24 cellular contexts compared by ENCODE assay signal in genomic region chr6:131255434-131255833, GRCh38.
DNase-seq lines count a peak whose midpoint lies in the region; ATAC-seq and TF ChIP-seq lines count a peak whose summit lies in the region.
"Had no signal": no experiment of that assay in that cellular context is flagged by ENCODE, and none has a peak within 500 bp of the region (broad histone marks: within the 10 kb centered on the region; RNA-seq: fewer than 3 reads in every experiment).

No MANE protein-coding gene starts in this region.

- no peaks in the 10 kb centered on the region for H3K27me3 ChIP-seq in CD4-positive, CD25-positive, alpha-beta regulatory T cell (ENCODE audit: control insufficient read depth, insufficient read depth, low read length)
- H3K27me3 ChIP-seq in DND-41 (ENCODE audit: insufficient read depth, low read length, poor library complexity) (no peaks in the 10 kb centered on the region), mesenchymal stem cell (ENCODE audit: control insufficient read depth in 1 of 2, insufficient read depth in 1 of 2, low read length in 2 of 2) (no peaks in the 10 kb centered on the region)
- H3K27me3 ChIP-seq: brain microvascular endothelial cell, dorsolateral prefrontal cortex, tibial nerve had no signal

- H3K27ac Mint-ChIP-seq in CD4-positive, CD25-positive, alpha-beta regulatory T cell: peak overlapping the region in 2 of 3 donors; percentile 40 to 43
- H3K27ac Mint-ChIP-seq in T-cell: peak overlapping the region; percentile 21 to 50
- H3K27ac Mint-ChIP-seq in effector memory CD8-positive, alpha-beta T cell: peak overlapping the region in 1 of 2 donors; percentile 81
- H3K27ac Mint-ChIP-seq: activated T-cell treated with anti-CD3 and anti-CD28 coated beads, Interleukin-2, amount 50 U/mL, for 24 hours; stimulated activated effector memory CD8-positive, alpha-beta T cell treated with anti-CD3 and anti-CD28 coated beads, Interleukin-12 subunit alpha, Interleukin-12 subunit beta, amount 100 ng/mL, for 72 hours had no signal

- no peaks in the 10 kb centered on the region for H3K36me3 ChIP-seq in CD4-positive, CD25-positive, alpha-beta regulatory T cell (ENCODE audit: control insufficient read depth, insufficient read depth, low read length)
- H3K36me3 ChIP-seq in DND-41 (ENCODE audit: insufficient read depth, low read length) (no peaks in the 10 kb centered on the region), mesenchymal stem cell (ENCODE audit: control insufficient read depth in 1 of 2, insufficient read depth in 2 of 2, low read depth in 1 of 2, low read length in 2 of 2) (no peaks in the 10 kb centered on the region)
- H3K36me3 ChIP-seq: brain microvascular endothelial cell, tibial nerve had no signal

- no peak overlapping the region for H4K91ac ChIP-seq in mesenchymal stem cell (ENCODE audit: low read length)

- no peak overlapping the region for H3K23ac ChIP-seq in mesenchymal stem cell (ENCODE audit: low read length in 2 of 2)

- peaks cover 21% of the 10 kb centered on the region for H3K36me3 Mint-ChIP-seq in CD4-positive, CD25-positive, alpha-beta regulatory T cell
- peaks cover 32% of the 10 kb centered on the region for H3K36me3 Mint-ChIP-seq in T-cell
- H3K36me3 Mint-ChIP-seq in effector memory CD8-positive, alpha-beta T cell (ENCODE audit: insufficient read depth): no peaks in the 10 kb centered on the region
- H3K36me3 Mint-ChIP-seq: CD14-positive monocyte; stimulated activated effector memory CD8-positive, alpha-beta T cell treated with anti-CD3 and anti-CD28 coated beads, Interleukin-12 subunit alpha, Interleukin-12 subunit beta, amount 100 ng/mL, for 72 hours had no signal

- H2BK12ac ChIP-seq in mesenchymal stem cell (ENCODE audit: low read length in 2 of 2): no peak overlapping the region

- H3K9me3 ChIP-seq in CD4-positive, CD25-positive, alpha-beta regulatory T cell (ENCODE audit: control insufficient read depth in 2 of 2, low read length in 2 of 2): no peaks in the 10 kb centered on the region
- H3K9me3 ChIP-seq in DND-41 (ENCODE audit: insufficient read depth, low read length, severe bottlenecking): peaks cover 2% of the 10 kb centered on the region
- H3K9me3 ChIP-seq in mesenchymal stem cell (ENCODE audit: control insufficient read depth, low read length): no peaks in the 10 kb centered on the region
- H3K9me3 ChIP-seq: mucosa of descending colon, tibial nerve had no signal

- H3K9ac ChIP-seq in DND-41 (ENCODE audit: low read depth, low read length) (no peak overlapping the region), mesenchymal stem cell (ENCODE audit: low read length) (no peak overlapping the region)

- H3K27ac ChIP-seq in CD4-positive, CD25-positive, alpha-beta regulatory T cell (ENCODE audit: insufficient read depth, low read length, poor library complexity, severe bottlenecking): no peak overlapping the region
- H3K27ac ChIP-seq in DND-41 (ENCODE audit: low read length) (no peak overlapping the region), mesenchymal stem cell (ENCODE audit: low read length, poor library complexity, severe bottlenecking) (no peak overlapping the region)
- H3K27ac ChIP-seq: brain microvascular endothelial cell, dorsolateral prefrontal cortex, tibial nerve had no signal

- no peak overlapping the region for H3K18ac ChIP-seq in mesenchymal stem cell (ENCODE audit: low read depth in 1 of 2, low read length in 2 of 2)

- no peak overlapping the region for H3K4me3 ChIP-seq in CD4-positive, CD25-positive, alpha-beta regulatory T cell (ENCODE audit: low read depth, low read length)
- H3K4me3 ChIP-seq in DND-41 (ENCODE audit: low read depth in 1 of 2, low read length in 2 of 2) (no peak overlapping the region), mesenchymal stem cell (ENCODE audit: insufficient read depth in 1 of 2, low read depth in 1 of 2, low read length in 2 of 2) (no peak overlapping the region)
- H3K4me3 ChIP-seq: GM12878, mucosa of descending colon, tibial nerve had no signal

- H3K4ac ChIP-seq in mesenchymal stem cell (ENCODE audit: low read depth in 1 of 2, low read length in 2 of 2): no peak overlapping the region

- H2BK15ac ChIP-seq in mesenchymal stem cell (ENCODE audit: low read depth, poor library complexity, severe bottlenecking): no peak overlapping the region

- no peak for TF ChIP-seq CTCF in DND-41 (IDR thresholded peaks at IDR 0.05; ENCODE audit: borderline replicate concordance, extremely low read depth, low read length, poor library complexity, severe bottlenecking)

- CTCF ChIA-PET in T-cell (lab: Charles Lee): no interaction called here

- no peaks in the 10 kb centered on the region for H3K27me3 Mint-ChIP-seq in CD4-positive, CD25-positive, alpha-beta regulatory T cell
- H3K27me3 Mint-ChIP-seq in T-cell: no peaks in the 10 kb centered on the region
- no peaks in the 10 kb centered on the region for H3K27me3 Mint-ChIP-seq in effector memory CD8-positive, alpha-beta T cell
- H3K27me3 Mint-ChIP-seq: activated T-cell treated with anti-CD3 and anti-CD28 coated beads, Interleukin-2, amount 50 U/mL, for 24 hours had no signal

- no peaks in the 10 kb centered on the region for H3K79me2 ChIP-seq in DND-41 (ENCODE audit: insufficient read depth, low read length)

- H3K4me1 ChIP-seq in CD4-positive, CD25-positive, alpha-beta regulatory T cell (ENCODE audit: control insufficient read depth, insufficient read depth, low read length, poor library complexity, severe bottlenecking): no peaks in the 10 kb centered on the region
- H3K4me1 ChIP-seq in DND-41 (ENCODE audit: insufficient read depth, low read length) (peaks cover 13% of the 10 kb centered on the region; the same call in 1 of the 2 replicates), mesenchymal stem cell (ENCODE audit: control insufficient read depth, insufficient read depth, low read depth, low read length) (peaks cover 6% of the 10 kb centered on the region)

- H2BK5ac ChIP-seq in mesenchymal stem cell (ENCODE audit: low read depth, low read length, poor library complexity, severe bottlenecking): no peak overlapping the region

- H3K79me1 ChIP-seq in mesenchymal stem cell (replicated peaks; ENCODE audit: low read length, poor library complexity, severe bottlenecking): no peaks in the 10 kb centered on the region

- H3K4me1 Mint-ChIP-seq in CD4-positive, CD25-positive, alpha-beta regulatory T cell: peaks cover 20 to 61% (median 30%) of the 10 kb centered on the region in 4 donors
- peaks cover 46 to 61% (median 54%) of the 10 kb centered on the region in 3 donors for H3K4me1 Mint-ChIP-seq in T-cell
- H3K4me1 Mint-ChIP-seq in effector memory CD8-positive, alpha-beta T cell (ENCODE audit: low read depth in 2 of 2): peaks cover 8 to 20% of the 10 kb centered on the region in 2 donors

- ATAC-seq in CD4-positive, CD25-positive, alpha-beta regulatory T cell (ENCODE audit: low read depth in 2 of 2): peak; percentile 70 to 82
- ATAC-seq in DND-41 (ENCODE audit: insufficient read depth, low read depth): peak; percentile 74
- ATAC-seq in T-cell (replicated peaks in 1 of 4): peak; percentile 80 to 82 (median 82)
- ATAC-seq in effector memory CD8-positive, alpha-beta T cell (replicated peaks): no peak
- ATAC-seq in HG03097 (IDR thresholded peaks at IDR 0.05; ENCODE audit: low FRiP score, unreplicated experiment): no peak
- ATAC-seq: GM12878; left colon; mucosa of descending colon; stimulated activated effector memory CD8-positive, alpha-beta T cell treated with anti-CD3 and anti-CD28 coated beads, Interleukin-12 subunit alpha, Interleukin-12 subunit beta, amount 100 ng/mL, for 72 hours had no signal

- peak overlapping the region; percentile 35 for H2AK5ac ChIP-seq in mesenchymal stem cell (ENCODE audit: low read length, severe bottlenecking)

- no peak overlapping the region for H2BK120ac ChIP-seq in mesenchymal stem cell (ENCODE audit: low read depth, low read length)

- POLR2A ChIA-PET in T-cell (lab: Charles Lee): no interaction called here

- H4K8ac ChIP-seq in mesenchymal stem cell (ENCODE audit: low read length): no peak overlapping the region

- no peak overlapping the region for H3K14ac ChIP-seq in mesenchymal stem cell (ENCODE audit: low read length in 2 of 2)

- H3K4me3 Mint-ChIP-seq in CD4-positive, CD25-positive, alpha-beta regulatory T cell: peak overlapping the region in 1 of 4 donors; percentile 18
- no peak overlapping the region for H3K4me3 Mint-ChIP-seq in T-cell
- H3K4me3 Mint-ChIP-seq in effector memory CD8-positive, alpha-beta T cell: no peak overlapping the region
- H3K4me3 Mint-ChIP-seq: activated T-cell treated with anti-CD3 and anti-CD28 coated beads, Interleukin-2, amount 50 U/mL, for 24 hours; CD14-positive monocyte; stimulated activated effector memory CD8-positive, alpha-beta T cell treated with anti-CD3 and anti-CD28 coated beads, Interleukin-12 subunit alpha, Interleukin-12 subunit beta, amount 100 ng/mL, for 72 hours had no signal

- no peak overlapping the region for H3K4me2 ChIP-seq in DND-41 (ENCODE audit: insufficient read depth, low read length)
- no peak overlapping the region for H3K4me2 ChIP-seq in mesenchymal stem cell (ENCODE audit: low read length, poor library complexity, severe bottlenecking)

- H4K20me1 ChIP-seq in DND-41 (ENCODE audit: insufficient read depth, low read length): no peaks in the 10 kb centered on the region

- H3K9me3 Mint-ChIP-seq in CD4-positive, CD25-positive, alpha-beta regulatory T cell: peaks cover 0 to 3% (median under 1%) of the 10 kb centered on the region in 7 donors
- H3K9me3 Mint-ChIP-seq in T-cell: peaks cover 0 to 6% (median 0%) of the 10 kb centered on the region in 3 donors
- H3K9me3 Mint-ChIP-seq in effector memory CD8-positive, alpha-beta T cell: no peaks in the 10 kb centered on the region

- DNase-seq in CD4-positive, CD25-positive, alpha-beta regulatory T cell: peak in 1 of 3 donors; percentile 9
- DNase-seq in DND-41 (peak; percentile 10), T-cell (peak in 6 of 34 experiments; percentile 3 to 35 (median 8)), mesenchymal stem cell (no peak), DMS153 treated with DMSO at 0.1 percent for 48 hours (lab: John Stamatoyannopoulos, UW; ENCODE audit: unreplicated experiment) (no peak)
- no peak for DNase-seq in effector memory CD8-positive, alpha-beta T cell
- DNase-seq: activated CD4-positive, alpha-beta T cell treated with anti-CD3 and anti-CD28 coated beads, Interleukin-2, amount 50 U/mL, for 1 hour; activated T-cell treated with anti-CD3 and anti-CD28 coated beads, Interleukin-2, amount 50 U/mL, for 24 hours; amniotic stem cell; dorsolateral prefrontal cortex; KBM-7; left colon; mucosa of descending colon; NCI-H1105 treated with DMSO at 0.1 percent for 48 hours; NCI-H1930; NK-92 treated with Interleukin-12 subunit alpha and Interleukin-12 subunit beta, amount 100 ng/mL, for 24 hours; Right ventricle myocardium superior; T-helper 9 cell had no signal

- H2AFZ ChIP-seq in DND-41 (ENCODE audit: low read depth, low read length): no peak overlapping the region
- H2AFZ ChIP-seq in mesenchymal stem cell (ENCODE audit: low read depth, low read length): no peak overlapping the region

Comparison
In these comparisons a context has a peak if more than half of its experiments do, and no peak if none do; other contexts are left out.
1. ATAC-seq: peak in CD4-positive, CD25-positive, alpha-beta regulatory T cell (2 of 2), DND-41 (single experiment) and T-cell (4 of 4); none in effector memory CD8-positive, alpha-beta T cell (single experiment) and HG03097 (single experiment).